ENCODE assay signal across 2 cellular contexts in the genomic region with DNA sequence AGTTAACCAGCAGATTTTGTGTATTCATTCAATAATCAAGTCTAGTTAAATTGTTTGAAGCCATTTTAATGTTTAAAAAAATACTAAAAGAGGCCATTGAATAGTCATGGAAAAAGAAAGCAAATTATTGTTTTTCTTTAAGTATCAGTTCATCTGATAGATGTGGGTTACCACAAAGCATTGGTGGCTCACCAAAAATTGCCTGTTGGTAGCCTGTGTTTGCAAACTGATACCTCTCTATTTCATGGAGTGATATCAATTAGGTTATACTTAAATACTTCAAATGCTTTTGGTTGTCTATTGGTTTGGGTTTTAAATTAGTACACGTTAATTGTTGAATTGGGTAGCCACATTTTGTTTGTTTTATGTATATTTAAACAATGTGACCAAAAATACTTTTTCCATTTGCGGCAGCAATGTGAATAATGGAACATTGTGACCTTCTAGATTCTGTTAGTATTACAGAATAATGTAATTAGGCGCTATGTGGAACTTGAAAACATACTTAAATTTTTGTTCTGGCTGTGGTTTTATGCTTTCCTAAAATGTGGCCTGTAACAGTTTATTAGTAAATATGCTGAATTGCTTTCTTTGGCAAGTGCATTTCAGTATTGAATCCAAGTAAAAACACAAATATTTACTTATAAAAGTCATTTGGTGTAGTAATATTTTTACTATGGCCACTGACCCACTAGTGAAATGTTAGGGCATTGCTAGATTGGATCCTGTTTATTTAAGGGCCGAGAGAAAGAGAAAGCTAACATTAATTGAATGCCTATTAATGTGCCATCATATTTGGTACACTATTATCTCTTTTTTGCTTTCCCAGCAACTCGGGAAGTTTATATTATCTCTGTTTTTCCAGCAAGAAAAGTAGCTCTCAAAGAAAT.
TF ChIP-seq lines count a peak whose summit lies in the region.

No MANE protein-coding gene starts in this region.

TF ChIP-seq in SK-N-SH, 30 proteins besides CTCF, POLR2A, EP300 and RAD21 (continued from another document):
- no peak for TF ChIP-seq TAF1 (IDR thresholded peaks at IDR 0.05; ENCODE audit: borderline replicate concordance, low read depth, low read length)
- no peak for TF ChIP-seq MEF2A (IDR thresholded peaks at IDR 0.05; ENCODE audit: borderline replicate concordance, low read depth)
- TF ChIP-seq, protein P1, sequence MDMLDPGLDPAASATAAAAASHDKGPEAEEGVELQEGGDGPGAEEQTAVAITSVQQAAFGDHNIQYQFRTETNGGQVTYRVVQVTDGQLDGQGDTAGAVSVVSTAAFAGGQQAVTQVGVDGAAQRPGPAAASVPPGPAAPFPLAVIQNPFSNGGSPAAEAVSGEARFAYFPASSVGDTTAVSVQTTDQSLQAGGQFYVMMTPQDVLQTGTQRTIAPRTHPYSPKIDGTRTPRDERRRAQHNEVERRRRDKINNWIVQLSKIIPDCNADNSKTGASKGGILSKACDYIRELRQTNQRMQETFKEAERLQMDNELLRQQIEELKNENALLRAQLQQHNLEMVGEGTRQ (IDR thresholded peaks at IDR 0.05; ENCODE audit: borderline replicate concordance, low read depth, low read length) = no peak
- TF ChIP-seq EZH2phosphoT487 (IDR thresholded peaks at IDR 0.05; ENCODE audit: borderline replicate concordance, low read depth) = no peak
- no peak for TF ChIP-seq FOXM1 (IDR thresholded peaks at IDR 0.05; ENCODE audit: low read depth)
- no peak for TF ChIP-seq TCF12 (IDR thresholded peaks at IDR 0.05)
- TF ChIP-seq TEAD4 (IDR thresholded peaks at IDR 0.05; ENCODE audit: borderline replicate concordance, insufficient read depth) = no peak
- no peak for TF ChIP-seq GATA2 (CRISPR knock-in tag; IDR thresholded peaks at IDR 0.05)
- TF ChIP-seq SIN3A (IDR thresholded peaks at IDR 0.05; ENCODE audit: borderline replicate concordance, low read depth, low read length) = no peak
- no peak for TF ChIP-seq FOXJ3 (CRISPR knock-in tag; IDR thresholded peaks at IDR 0.05)
- no peak for TF ChIP-seq NRF1 (IDR thresholded peaks at IDR 0.05; ENCODE audit: low read depth, low read length)
- no peak for TF ChIP-seq MAX (IDR thresholded peaks at IDR 0.05; ENCODE audit: low read depth)
- TF ChIP-seq PBX3 (IDR thresholded peaks at IDR 0.05) = no peak
- TF ChIP-seq RFX5 (IDR thresholded peaks at IDR 0.05; ENCODE audit: low read length) = no peak
- TF ChIP-seq, protein P2, sequence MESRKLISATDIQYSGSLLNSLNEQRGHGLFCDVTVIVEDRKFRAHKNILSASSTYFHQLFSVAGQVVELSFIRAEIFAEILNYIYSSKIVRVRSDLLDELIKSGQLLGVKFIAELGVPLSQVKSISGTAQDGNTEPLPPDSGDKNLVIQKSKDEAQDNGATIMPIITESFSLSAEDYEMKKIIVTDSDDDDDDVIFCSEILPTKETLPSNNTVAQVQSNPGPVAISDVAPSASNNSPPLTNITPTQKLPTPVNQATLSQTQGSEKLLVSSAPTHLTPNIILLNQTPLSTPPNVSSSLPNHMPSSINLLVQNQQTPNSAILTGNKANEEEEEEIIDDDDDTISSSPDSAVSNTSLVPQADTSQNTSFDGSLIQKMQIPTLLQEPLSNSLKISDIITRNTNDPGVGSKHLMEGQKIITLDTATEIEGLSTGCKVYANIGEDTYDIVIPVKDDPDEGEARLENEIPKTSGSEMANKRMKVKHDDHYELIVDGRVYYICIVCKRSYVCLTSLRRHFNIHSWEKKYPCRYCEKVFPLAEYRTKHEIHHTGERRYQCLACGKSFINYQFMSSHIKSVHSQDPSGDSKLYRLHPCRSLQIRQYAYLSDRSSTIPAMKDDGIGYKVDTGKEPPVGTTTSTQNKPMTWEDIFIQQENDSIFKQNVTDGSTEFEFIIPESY (IDR thresholded peaks at IDR 0.05; ENCODE audit: borderline replicate concordance, low read depth) = no peak
TF ChIP-seq in SK-N-SH: peak in this region for 0.

TF ChIP-seq in SK-N-SH treated with all-trans-retinoic acid at 6 μM for 48 hours, 23 proteins besides CTCF, POLR2A, EP300 and RAD21 (continued from another document):
- TF ChIP-seq CSRNP3 (CRISPR knock-in tag; IDR thresholded peaks at IDR 0.05) = no peak
- no peak for TF ChIP-seq PATZ1 (CRISPR knock-in tag; IDR thresholded peaks at IDR 0.05; ENCODE audit: borderline replicate concordance)
- TF ChIP-seq TCF4 (CRISPR knock-in tag; IDR thresholded peaks at IDR 0.05; ENCODE audit: borderline replicate concordance) = no peak
- TF ChIP-seq ISL1 (CRISPR knock-in tag; IDR thresholded peaks at IDR 0.05) = no peak
- TF ChIP-seq RARB (CRISPR knock-in tag; IDR thresholded peaks at IDR 0.05) = no peak
- no peak for TF ChIP-seq ESRRG (CRISPR knock-in tag; IDR thresholded peaks at IDR 0.05)
- TF ChIP-seq PPARA (CRISPR knock-in tag; IDR thresholded peaks at IDR 0.05; ENCODE audit: borderline replicate concordance) = no peak
- TF ChIP-seq, protein P3, sequence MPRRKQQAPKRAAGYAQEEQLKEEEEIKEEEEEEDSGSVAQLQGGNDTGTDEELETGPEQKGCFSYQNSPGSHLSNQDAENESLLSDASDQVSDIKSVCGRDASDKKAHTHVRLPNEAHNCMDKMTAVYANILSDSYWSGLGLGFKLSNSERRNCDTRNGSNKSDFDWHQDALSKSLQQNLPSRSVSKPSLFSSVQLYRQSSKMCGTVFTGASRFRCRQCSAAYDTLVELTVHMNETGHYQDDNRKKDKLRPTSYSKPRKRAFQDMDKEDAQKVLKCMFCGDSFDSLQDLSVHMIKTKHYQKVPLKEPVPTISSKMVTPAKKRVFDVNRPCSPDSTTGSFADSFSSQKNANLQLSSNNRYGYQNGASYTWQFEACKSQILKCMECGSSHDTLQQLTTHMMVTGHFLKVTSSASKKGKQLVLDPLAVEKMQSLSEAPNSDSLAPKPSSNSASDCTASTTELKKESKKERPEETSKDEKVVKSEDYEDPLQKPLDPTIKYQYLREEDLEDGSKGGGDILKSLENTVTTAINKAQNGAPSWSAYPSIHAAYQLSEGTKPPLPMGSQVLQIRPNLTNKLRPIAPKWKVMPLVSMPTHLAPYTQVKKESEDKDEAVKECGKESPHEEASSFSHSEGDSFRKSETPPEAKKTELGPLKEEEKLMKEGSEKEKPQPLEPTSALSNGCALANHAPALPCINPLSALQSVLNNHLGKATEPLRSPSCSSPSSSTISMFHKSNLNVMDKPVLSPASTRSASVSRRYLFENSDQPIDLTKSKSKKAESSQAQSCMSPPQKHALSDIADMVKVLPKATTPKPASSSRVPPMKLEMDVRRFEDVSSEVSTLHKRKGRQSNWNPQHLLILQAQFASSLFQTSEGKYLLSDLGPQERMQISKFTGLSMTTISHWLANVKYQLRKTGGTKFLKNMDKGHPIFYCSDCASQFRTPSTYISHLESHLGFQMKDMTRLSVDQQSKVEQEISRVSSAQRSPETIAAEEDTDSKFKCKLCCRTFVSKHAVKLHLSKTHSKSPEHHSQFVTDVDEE (CRISPR knock-in tag; IDR thresholded peaks at IDR 0.05) = no peak
- TF ChIP-seq SNAI2 (CRISPR knock-in tag; IDR thresholded peaks at IDR 0.05) = no peak
- no peak for TF ChIP-seq GLIS3 (CRISPR knock-in tag; IDR thresholded peaks at IDR 0.05)
- TF ChIP-seq ZNF565 (CRISPR knock-in tag; conservative IDR thresholded peaks at IDR 0.05; ENCODE audit: low read depth) = no peak
- TF ChIP-seq, protein P4, sequence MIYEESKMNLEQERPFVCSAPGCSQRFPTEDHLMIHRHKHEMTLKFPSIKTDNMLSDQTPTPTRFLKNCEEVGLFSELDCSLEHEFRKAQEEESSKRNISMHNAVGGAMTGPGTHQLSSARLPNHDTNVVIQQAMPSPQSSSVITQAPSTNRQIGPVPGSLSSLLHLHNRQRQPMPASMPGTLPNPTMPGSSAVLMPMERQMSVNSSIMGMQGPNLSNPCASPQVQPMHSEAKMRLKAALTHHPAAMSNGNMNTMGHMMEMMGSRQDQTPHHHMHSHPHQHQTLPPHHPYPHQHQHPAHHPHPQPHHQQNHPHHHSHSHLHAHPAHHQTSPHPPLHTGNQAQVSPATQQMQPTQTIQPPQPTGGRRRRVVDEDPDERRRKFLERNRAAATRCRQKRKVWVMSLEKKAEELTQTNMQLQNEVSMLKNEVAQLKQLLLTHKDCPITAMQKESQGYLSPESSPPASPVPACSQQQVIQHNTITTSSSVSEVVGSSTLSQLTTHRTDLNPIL (CRISPR knock-in tag; IDR thresholded peaks at IDR 0.05; ENCODE audit: low read depth) = no peak
- no peak for TF ChIP-seq BACH2 (CRISPR knock-in tag; IDR thresholded peaks at IDR 0.05; ENCODE audit: borderline replicate concordance)
- TF ChIP-seq ARNTL (CRISPR knock-in tag; IDR thresholded peaks at IDR 0.05; ENCODE audit: borderline replicate concordance, low read depth) = no peak
- no peak for TF ChIP-seq ZC3H10 (CRISPR knock-in tag; IDR thresholded peaks at IDR 0.05)
- no peak for TF ChIP-seq ZFP3 (CRISPR knock-in tag; IDR thresholded peaks at IDR 0.05)
- no peak for TF ChIP-seq TOX (CRISPR knock-in tag; IDR thresholded peaks at IDR 0.05; ENCODE audit: borderline replicate concordance)
- TF ChIP-seq ZFP30 (CRISPR knock-in tag; IDR thresholded peaks at IDR 0.05) = no peak
- TF ChIP-seq CSDC2 (CRISPR knock-in tag; IDR thresholded peaks at IDR 0.05) = no peak
